ENCODE assay signal across 23 cellular contexts in the genomic region with DNA sequence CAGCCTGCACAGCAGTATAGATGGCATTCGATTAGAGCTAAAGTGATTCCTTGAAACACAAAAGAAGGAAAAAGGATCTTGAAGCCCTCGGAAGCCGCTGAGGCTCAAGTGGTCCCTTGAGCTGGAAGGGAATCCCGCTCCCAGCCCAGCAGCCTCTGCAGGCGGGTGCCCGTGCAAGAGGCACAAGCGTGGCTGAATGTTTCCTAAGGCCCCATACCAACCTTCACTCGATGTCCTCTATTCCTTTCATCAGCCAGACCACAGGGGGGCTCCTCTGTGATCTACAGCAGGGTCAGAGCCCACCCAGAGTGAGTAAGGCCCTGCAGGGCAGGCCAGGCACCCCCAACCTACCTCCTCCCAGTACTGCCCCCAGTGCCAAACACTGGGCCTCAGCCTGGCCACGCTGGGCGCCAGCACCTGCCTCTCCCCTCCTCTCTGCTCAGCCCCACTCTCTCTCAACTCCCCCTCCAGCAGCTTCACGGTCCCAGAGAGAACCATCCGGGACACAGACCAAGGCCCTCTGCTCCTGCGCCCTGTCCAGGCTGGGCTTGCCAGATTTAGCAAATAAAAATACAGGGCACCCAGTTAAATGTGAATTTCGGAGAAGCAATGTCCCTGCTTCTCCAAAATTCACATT. TPM values are rescaled to one million over a fixed set of nuclear protein-coding genes. Genes with fewer than 3 reads are reported as not detected.
DNase-seq lines count a peak whose midpoint lies in the region; ATAC-seq and TF ChIP-seq lines count a peak whose summit lies in the region.
"Had no signal": no experiment of that assay in that cellular context is flagged by ENCODE, and none has a peak within 500 bp of the region (broad histone marks: within the 10 kb centered on the region; RNA-seq: fewer than 3 reads in every experiment).

No MANE protein-coding gene starts in this region.

- no peaks in the 10 kb centered on the region for H3K36me3 Mint-ChIP-seq in glutamatergic neuron (ENCODE audit: unreplicated experiment)
- H3K36me3 Mint-ChIP-seq: CD14-positive monocyte had no signal

- H3K36me3 ChIP-seq in A673 (ENCODE audit: insufficient read depth, low read length, poor library complexity, severe bottlenecking) = peaks cover 10% of the 10 kb centered on the region
- H3K36me3 ChIP-seq: MG63 had no signal

- no peak for ATAC-seq in SK-N-SH treated with all-trans-retinoic acid at 6 μM for 48 hours
- no peak for ATAC-seq in HG03354 (IDR thresholded peaks at IDR 0.05; ENCODE audit: poor library complexity, severe bottlenecking, unreplicated experiment)

- intact Hi-C loops in A673 (cut with micrococcal nuclease; ENCODE audit: unreplicated experiment) (no loop called here), posterior vena cava (cut with DNase I) (no loop called here)

- H3K27ac ChIP-seq in A673 (ENCODE audit: low read depth, low read length, poor library complexity, severe bottlenecking) = peak overlapping the region; percentile 59
- H3K27ac ChIP-seq: 22Rv1 had no signal

- POLR2A ChIA-PET in A673 (lab: Charles Lee; ENCODE audit: low non-redundant PET) = no interaction called here

- H3K4me3 Mint-ChIP-seq in glutamatergic neuron (ENCODE audit: unreplicated experiment) = no peak overlapping the region
- H3K4me3 Mint-ChIP-seq: CD14-positive monocyte had no signal

- peaks cover 35% of the 10 kb centered on the region for H3K9me3 Mint-ChIP-seq in glutamatergic neuron (ENCODE audit: unreplicated experiment)
- H3K9me3 Mint-ChIP-seq: CD14-positive monocyte had no signal

- H3K4me1 Mint-ChIP-seq in glutamatergic neuron (ENCODE audit: low read depth, unreplicated experiment) = peaks cover 66% of the 10 kb centered on the region
- H3K4me1 Mint-ChIP-seq: CD14-positive monocyte had no signal

- no peaks in the 10 kb centered on the region for H3K4me1 ChIP-seq in A673 (ENCODE audit: insufficient read depth, low read length, poor library complexity, severe bottlenecking)

- H3K27ac Mint-ChIP-seq in glutamatergic neuron (ENCODE audit: unreplicated experiment) = peak overlapping the region; percentile 78
- H3K27ac Mint-ChIP-seq: CD14-positive monocyte had no signal

- H3K9me3 ChIP-seq in A673 (ENCODE audit: low read depth, low read length, poor library complexity, severe bottlenecking) = no peaks in the 10 kb centered on the region
- H3K9me3 ChIP-seq: MG63, SK-N-SH had no signal

- CTCF ChIA-PET in A673 (lab: Charles Lee) = no interaction called here

- H3K4me3 ChIP-seq in A673 (ENCODE audit: low read depth, low read length, poor library complexity, severe bottlenecking) = no peak overlapping the region
- H3K4me3 ChIP-seq: MG63 had no signal

- TF ChIP-seq CTCF in A673 (conservative IDR thresholded peaks at IDR 0.05; ENCODE audit: low read depth, low read length) (no peak), glutamatergic neuron (IDR thresholded peaks at IDR 0.05; ENCODE audit: partially characterized antibody, unreplicated experiment) (no peak)

- H3K27me3 ChIP-seq in A673 (replicated peaks; ENCODE audit: insufficient read depth, low read depth, low read length, poor library complexity) = no peaks in the 10 kb centered on the region
- H3K27me3 ChIP-seq: MG63 had no signal

- BruUV-seq in A673 (replicated peaks; lab: Mats Ljungman, UMichigan) = no TSS peak

- peaks cover 29% of the 10 kb centered on the region for H3K27me3 Mint-ChIP-seq in glutamatergic neuron (ENCODE audit: unreplicated experiment)

- DNase-seq in NCI-H1417 (lab: John Stamatoyannopoulos, UW) (peak in 2 of 3 experiments; percentile 7 to 47), NCI-H1417 treated with DMSO at 0.1 percent for 48 hours (lab: John Stamatoyannopoulos, UW) (no peak), A673 (ENCODE audit: low spot score) (no peak), glutamatergic neuron (peak; percentile 10), posterior vena cava (ENCODE audit: low spot score) (peak; percentile 65), germinal center (ENCODE audit: low spot score) (no peak)
- DNase-seq: DND-41, HCEC 1CT, Kasumi-1, MG63, NCI-H1048, NCI-H1694, NCI-H2081 treated with DMSO at 0.1 percent for 48 hours, NCI-H2227 treated with DMSO at 0.1 percent for 48 hours, NCI-H510A treated with DMSO at 0.1 percent for 48 hours, NCI-H774, SHP77 treated with DMSO at 0.1 percent for 48 hours, SK-N-SH had no signal

TF ChIP-seq in SK-N-SH treated with all-trans-retinoic acid at 6 μM for 48 hours, 23 proteins besides CTCF, POLR2A, EP300 and RAD21:
- no peak for TF ChIP-seq ZNF8 (CRISPR knock-in tag; IDR thresholded peaks at IDR 0.05)
- TF ChIP-seq ISL1 (CRISPR knock-in tag; IDR thresholded peaks at IDR 0.05) = no peak
- no peak for TF ChIP-seq TOX (CRISPR knock-in tag; IDR thresholded peaks at IDR 0.05; ENCODE audit: borderline replicate concordance)
- TF ChIP-seq, protein P1, sequence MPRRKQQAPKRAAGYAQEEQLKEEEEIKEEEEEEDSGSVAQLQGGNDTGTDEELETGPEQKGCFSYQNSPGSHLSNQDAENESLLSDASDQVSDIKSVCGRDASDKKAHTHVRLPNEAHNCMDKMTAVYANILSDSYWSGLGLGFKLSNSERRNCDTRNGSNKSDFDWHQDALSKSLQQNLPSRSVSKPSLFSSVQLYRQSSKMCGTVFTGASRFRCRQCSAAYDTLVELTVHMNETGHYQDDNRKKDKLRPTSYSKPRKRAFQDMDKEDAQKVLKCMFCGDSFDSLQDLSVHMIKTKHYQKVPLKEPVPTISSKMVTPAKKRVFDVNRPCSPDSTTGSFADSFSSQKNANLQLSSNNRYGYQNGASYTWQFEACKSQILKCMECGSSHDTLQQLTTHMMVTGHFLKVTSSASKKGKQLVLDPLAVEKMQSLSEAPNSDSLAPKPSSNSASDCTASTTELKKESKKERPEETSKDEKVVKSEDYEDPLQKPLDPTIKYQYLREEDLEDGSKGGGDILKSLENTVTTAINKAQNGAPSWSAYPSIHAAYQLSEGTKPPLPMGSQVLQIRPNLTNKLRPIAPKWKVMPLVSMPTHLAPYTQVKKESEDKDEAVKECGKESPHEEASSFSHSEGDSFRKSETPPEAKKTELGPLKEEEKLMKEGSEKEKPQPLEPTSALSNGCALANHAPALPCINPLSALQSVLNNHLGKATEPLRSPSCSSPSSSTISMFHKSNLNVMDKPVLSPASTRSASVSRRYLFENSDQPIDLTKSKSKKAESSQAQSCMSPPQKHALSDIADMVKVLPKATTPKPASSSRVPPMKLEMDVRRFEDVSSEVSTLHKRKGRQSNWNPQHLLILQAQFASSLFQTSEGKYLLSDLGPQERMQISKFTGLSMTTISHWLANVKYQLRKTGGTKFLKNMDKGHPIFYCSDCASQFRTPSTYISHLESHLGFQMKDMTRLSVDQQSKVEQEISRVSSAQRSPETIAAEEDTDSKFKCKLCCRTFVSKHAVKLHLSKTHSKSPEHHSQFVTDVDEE (CRISPR knock-in tag; IDR thresholded peaks at IDR 0.05) = no peak
- TF ChIP-seq PPARA (CRISPR knock-in tag; IDR thresholded peaks at IDR 0.05; ENCODE audit: borderline replicate concordance) = no peak
- TF ChIP-seq OSR1 (CRISPR knock-in tag; IDR thresholded peaks at IDR 0.05) = no peak
- TF ChIP-seq ARNTL (CRISPR knock-in tag; IDR thresholded peaks at IDR 0.05; ENCODE audit: borderline replicate concordance, low read depth) = no peak
TF ChIP-seq in SK-N-SH treated with all-trans-retinoic acid at 6 μM for 48 hours: peak in this region for 0.

RNA-seq across cellular contexts. Expression of a gene that starts 30.5 kb away (rescaled TPM):
- total RNA-seq in A673 (2021) (52.2 and 56.2 TPM in 2 replicates), glutamatergic neuron (ENCODE audit: unreplicated experiment) (544 TPM), posterior vena cava (1 to 10 TPM; 8.7 to 9.1 TPM)
- total RNA-seq: OCI-LY7 had no signal

Comparison
In these comparisons a context has a peak if more than half of its experiments do, and no peak if none do; other contexts are left out.
1. DNase-seq: peak in NCI-H1417 (2 of 3), glutamatergic neuron (single experiment) and posterior vena cava (single experiment); none in NCI-H1417 treated with DMSO at 0.1 percent for 48 hours (single experiment), A673 (single experiment) and germinal center (single experiment).